17 cellular contexts compared by ENCODE assay signal in genomic region chr14:30569903-30570226, GRCh38.
"Had no signal": no experiment of that assay in that cellular context is flagged by ENCODE, and none has a peak within 500 bp of the region (broad histone marks: within the 10 kb centered on the region; RNA-seq: fewer than 3 reads in every experiment).

No MANE protein-coding gene starts in this region.

- H3K27ac ChIP-seq: colonic mucosa, thyroid gland, uterus had no signal

- H3K36me3 ChIP-seq: colonic mucosa, thyroid gland, uterus had no signal

- ATAC-seq: activated CD8-positive, alpha-beta T cell treated with anti-CD3 and anti-CD28 coated beads for 36 hours; activated T-cell treated with anti-CD3 and anti-CD28 coated beads, Interleukin-2, amount 50 U/mL, for 4 hours; esophagus mucosa; left lobe of liver; mucosa of descending colon; naive thymus-derived CD8-positive, alpha-beta T cell; stimulated activated memory B cell treated with anti-CD40 and anti-IgM and Interleukin-4, amounts not matched to agents 10 μg/mL and 1 μg/mL and 100 μg/mL, for 72 hours had no signal

- H3K4me1 ChIP-seq: colonic mucosa, thyroid gland, uterus had no signal

- FAIRE-seq: keratinocyte had no signal

- H3K27me3 Mint-ChIP-seq: activated CD8-positive, alpha-beta T cell treated with anti-CD3 and anti-CD28 coated beads for 36 hours; activated naive CD4-positive, alpha-beta T cell treated with anti-CD3 and anti-CD28 coated beads, Interleukin-2, amount 50 U/mL, for 24 hours; naive thymus-derived CD8-positive, alpha-beta T cell; stimulated activated memory B cell treated with anti-CD40 and anti-IgM and Interleukin-4, amounts not matched to agents 10 μg/mL and 1 μg/mL and 100 μg/mL, for 72 hours had no signal

- H3K27me3 ChIP-seq: colonic mucosa, thyroid gland, uterus had no signal

- H3K9me3 Mint-ChIP-seq: activated CD8-positive, alpha-beta T cell treated with anti-CD3 and anti-CD28 coated beads for 36 hours; activated naive CD4-positive, alpha-beta T cell treated with anti-CD3 and anti-CD28 coated beads, Interleukin-2, amount 50 U/mL, for 24 hours; activated T-cell treated with anti-CD3 and anti-CD28 coated beads, Interleukin-2, amount 50 U/mL, for 4 hours; naive thymus-derived CD8-positive, alpha-beta T cell; stimulated activated memory B cell treated with anti-CD40 and anti-IgM and Interleukin-4, amounts not matched to agents 10 μg/mL and 1 μg/mL and 100 μg/mL, for 72 hours had no signal

- H3K9me3 ChIP-seq: colonic mucosa, mucosa of descending colon, thyroid gland, uterus had no signal

- H3K4me3 Mint-ChIP-seq: activated CD8-positive, alpha-beta T cell treated with anti-CD3 and anti-CD28 coated beads for 36 hours; activated T-cell treated with anti-CD3 and anti-CD28 coated beads, Interleukin-2, amount 50 U/mL, for 4 hours; stimulated activated memory B cell treated with anti-CD40 and anti-IgM and Interleukin-4, amounts not matched to agents 10 μg/mL and 1 μg/mL and 100 μg/mL, for 72 hours had no signal

- H3K4me3 ChIP-seq: colonic mucosa, mucosa of descending colon, thyroid gland, uterus had no signal

- H3K27ac Mint-ChIP-seq: activated CD8-positive, alpha-beta T cell treated with anti-CD3 and anti-CD28 coated beads for 36 hours; activated naive CD4-positive, alpha-beta T cell treated with anti-CD3 and anti-CD28 coated beads, Interleukin-2, amount 50 U/mL, for 24 hours; stimulated activated memory B cell treated with anti-CD40 and anti-IgM and Interleukin-4, amounts not matched to agents 10 μg/mL and 1 μg/mL and 100 μg/mL, for 72 hours had no signal

- DNase-seq: activated CD8-positive, alpha-beta T cell treated with anti-CD3 and anti-CD28 coated beads for 36 hours; activated effector memory CD4-positive, alpha-beta T cell treated with anti-CD3 and anti-CD28 coated beads, Interleukin-2, amount 50 U/mL, for 16 hours; activated T-cell treated with anti-CD3 and anti-CD28 coated beads, Interleukin-2, amount 50 U/mL, for 4 hours; caudate nucleus; colonic mucosa; mucosa of descending colon; naive thymus-derived CD8-positive, alpha-beta T cell; nucleus accumbens; stimulated activated CD4-positive, alpha-beta T cell treated with anti-CD3 and anti-CD28 coated beads, Interleukin-2, amount 100 ng/mL, for 48 hours; T1000; thyroid gland; uterus had no signal
